ENCODE assay signal across 9 cellular contexts in the genomic region with DNA sequence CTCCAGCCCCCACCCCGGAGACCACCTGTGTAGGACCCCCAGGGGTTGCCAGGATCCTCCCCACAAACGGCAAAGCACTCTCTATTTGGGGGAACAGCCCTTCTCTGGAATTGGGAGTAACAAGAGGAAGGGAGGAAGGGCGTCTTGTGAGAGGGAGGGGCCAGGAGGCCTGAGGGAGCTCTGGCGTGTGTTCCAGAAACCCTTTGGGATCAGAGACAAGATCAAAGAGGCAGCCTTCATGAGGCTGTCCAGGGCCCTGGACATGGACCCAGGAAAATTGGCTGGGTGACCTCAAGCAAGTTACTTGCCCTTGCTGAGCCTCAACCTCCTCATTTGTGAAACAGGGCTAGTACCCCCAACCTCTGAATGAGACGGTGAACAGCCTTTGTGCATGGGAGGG. TPM values are rescaled to one million over a fixed set of nuclear protein-coding genes. Genes with fewer than 3 reads are reported as not detected.
DNase-seq lines count a peak whose midpoint lies in the region; ATAC-seq, FAIRE-seq and TF ChIP-seq lines count a peak whose summit lies in the region.
"Had no signal": no experiment of that assay in that cellular context is flagged by ENCODE, and none has a peak within 500 bp of the region (broad histone marks: within the 10 kb centered on the region; RNA-seq: fewer than 3 reads in every experiment).

No MANE protein-coding gene starts in this region.

- ATAC-seq in GM23338 (no peak), SK-N-SH treated with all-trans-retinoic acid at 6 μM for 48 hours (peak; percentile 22; the same call in 2 of the 3 replicates), HG02870 (IDR thresholded peaks at IDR 0.05; ENCODE audit: unreplicated experiment) (no peak)

- no peak overlapping the region for H4K5ac ChIP-seq in H1 (ENCODE audit: insufficient read length, low read depth, low read length)

- no peak overlapping the region; a peak in 1 of 7 replicates for H3K9ac ChIP-seq in H1 (replicated peaks in 1 of 4; ENCODE audit: extremely low read depth in 1 of 4, low read depth in 3 of 4, low read length in 3 of 4)

- H3K23me2 ChIP-seq in H1 (ENCODE audit: low read depth, low read length), result no peaks in the 10 kb centered on the region

- no peak overlapping the region for H3K4me3 ChIP-seq in GM23338
- H3K4me3 ChIP-seq in H1 (ENCODE audit: extremely low read depth in 1 of 4, insufficient read depth in 2 of 4, low read depth in 3 of 4, low read length in 4 of 4), result no peak overlapping the region
- no peak overlapping the region for H3K4me3 ChIP-seq in prostate gland

- H2BK120ac ChIP-seq in H1 (replicated peaks; ENCODE audit: low read depth, low read length), result no peak overlapping the region

- no peak overlapping the region for H4K8ac ChIP-seq in H1 (ENCODE audit: extremely low read depth, insufficient read depth, low read length)

- H3K4me1 ChIP-seq in GM23338 (ENCODE audit: insufficient read depth) (peaks cover 31% of the 10 kb centered on the region), H1 (replicated peaks in 1 of 4; ENCODE audit: control insufficient read depth in 3 of 4, insufficient read depth in 4 of 4, low read length in 3 of 4) (peaks cover 12 to 33% (median 20%) of the 10 kb centered on the region in 4 experiments), prostate gland (replicated peaks) (peaks cover 14% of the 10 kb centered on the region)

- H3K36me3 ChIP-seq in GM23338 (ENCODE audit: insufficient read depth) (no peaks in the 10 kb centered on the region), H1 (ENCODE audit: control insufficient read depth in 2 of 4, insufficient read depth in 4 of 4, low read length in 3 of 4) (no peaks in the 10 kb centered on the region), prostate gland (no peaks in the 10 kb centered on the region)

- no peak for TF ChIP-seq RAD21 in H1 (IDR thresholded peaks at IDR 0.05 in 1 of 2, conservative IDR thresholded peaks at IDR 0.05 in 1 of 2; ENCODE audit: low read depth in 2 of 2, low read length in 2 of 2)

- H3K56ac ChIP-seq in H1 (replicated peaks; ENCODE audit: insufficient read length, low read depth, low read length), result no peak overlapping the region

- CTCF ChIA-PET in H1 (lab: Charles Lee; ENCODE audit: partially characterized antibody), result interaction anchor here (0.9 to 13.2 kb wide), 9 partner anchors 9 to 62 kb away, joined by 3 to 168 read pairs (median 6); no protein-coding TSS in a partner anchor

- intact Hi-C loops in prostate gland (cut with DNase I), result no loop called here

- H3K9me3 Mint-ChIP-seq in GM23338, result no peaks in the 10 kb centered on the region

- H3K27me3 Mint-ChIP-seq in GM23338 (ENCODE audit: insufficient read depth, low read depth, poor library complexity), result peaks cover 10% of the 10 kb centered on the region

- H3K27ac Mint-ChIP-seq in GM23338, result no peak overlapping the region

- no peak overlapping the region for H2AK5ac ChIP-seq in H1 (ENCODE audit: low read depth, low read length)

- peaks cover 9% of the 10 kb centered on the region for H3K79me1 ChIP-seq in H1 (ENCODE audit: low read depth, low read length)

- no peak overlapping the region for H3K14ac ChIP-seq in H1 (ENCODE audit: insufficient read length)

- 0 out of 2 replicates have a peak, but pooled peaks cover 4% of the 10 kb centered on the region for H4K20me1 ChIP-seq in GM23338 (replicated peaks; ENCODE audit: insufficient read depth)
- peaks cover 0 to 1% of the 10 kb centered on the region in 2 experiments for H4K20me1 ChIP-seq in H1 (replicated peaks in 1 of 2; ENCODE audit: control insufficient read depth in 1 of 2, insufficient read depth in 2 of 2, low read length in 2 of 2)

- H3F3A ChIP-seq in GM23338 (replicated peaks; ENCODE audit: low read depth), result peaks cover 4% of the 10 kb centered on the region; the same call in 1 of the 2 replicates

- peak overlapping the region; percentile 77; the same call in 1 of the 2 replicates for H2BK15ac ChIP-seq in H1 (ENCODE audit: low read length)

- H3K18ac ChIP-seq in H1 (ENCODE audit: extremely low read depth, low read length), result no peak overlapping the region

- no peak for FAIRE-seq in H1 (lab: Jason Lieb, UNC)

- H3K9me2 ChIP-seq in GM23338 (ENCODE audit: insufficient read depth), result no peaks in the 10 kb centered on the region

- no peaks in the 10 kb centered on the region for H3K27me3 ChIP-seq in GM23338 (ENCODE audit: insufficient read depth)
- no peaks in the 10 kb centered on the region for H3K27me3 ChIP-seq in H1 (replicated peaks in 1 of 4; ENCODE audit: control insufficient read depth in 3 of 4, extremely low read depth in 1 of 4, insufficient read depth in 3 of 4, low read length in 3 of 4)
- H3K27me3 ChIP-seq in prostate gland (replicated peaks; ENCODE audit: insufficient read depth), result no peaks in the 10 kb centered on the region

- H3K4me3 Mint-ChIP-seq in GM23338, result no peak overlapping the region

- H3K36me3 Mint-ChIP-seq in GM23338 (ENCODE audit: low read depth), result no peaks in the 10 kb centered on the region; the same call in 2 of the 3 replicates

- POLR2A ChIA-PET in H1 (lab: Charles Lee; ENCODE audit: partially characterized antibody), result interaction anchor here (0.9 to 1.5 kb wide), 3 partner anchors 10 to 17 kb away, joined by 3 to 4 read pairs (median 4); no protein-coding TSS in a partner anchor

- no peak overlapping the region for H3K23ac ChIP-seq in H1 (ENCODE audit: insufficient read length)

- TF ChIP-seq CTCF in GM23338 (conservative IDR thresholded peaks at IDR 0.05; ENCODE audit: low read depth in 2 of 2) (no peak), H1 (IDR thresholded peaks at IDR 0.05; ENCODE audit: control extremely low read depth in 1 of 3, insufficient read depth in 1 of 3, low read depth in 1 of 3, low read length in 3 of 3) (no peak), prostate gland (IDR thresholded peaks at IDR 0.05) (no peak)

- no peak for TF ChIP-seq POLR2A in H1 (IDR thresholded peaks at IDR 0.05; ENCODE audit: control extremely low read depth in 1 of 2, low read depth in 2 of 2, low read length in 2 of 2)
- TF ChIP-seq POLR2A in prostate gland (IDR thresholded peaks at IDR 0.05), result no peak

- H3K27ac ChIP-seq in GM23338 (ENCODE audit: low read depth) (peak overlapping the region; percentile 26; the same call in 1 of the 2 replicates), H1 (ENCODE audit: low read depth, low read length) (no peak overlapping the region), prostate gland (peak overlapping the region; percentile 16 to 32)

- no peak for DNase-seq in GM23338 (ENCODE audit: low spot score)
- no peak for DNase-seq in H1 (ENCODE audit: low read depth in 1 of 2, low spot score in 2 of 2)
- DNase-seq in prostate gland (ENCODE audit: low spot score), result no peak
- DNase-seq in 8988T, result no peak
- DNase-seq in NCI-H82 treated with DMSO at 0.1 percent for 48 hours (lab: John Stamatoyannopoulos, UW; ENCODE audit: unreplicated experiment), result no peak
- no peak for DNase-seq in activated CD4-positive, CD25-positive, alpha-beta regulatory T cell treated with anti-CD3 and anti-CD28 coated beads, Interleukin-2, amount 50 U/mL, for 72 hours
- DNase-seq: Kasumi-1 had no signal

- H3K79me2 ChIP-seq in GM23338 (replicated peaks; ENCODE audit: insufficient read depth), result peaks cover 4% of the 10 kb centered on the region; the same call in 1 of the 2 replicates
- 0 out of 4 replicates have a peak, but pooled peaks cover 0 to 2% of the 10 kb centered on the region in 2 experiments for H3K79me2 ChIP-seq in H1 (ENCODE audit: control insufficient read depth in 1 of 2, insufficient read depth in 2 of 2, low read length in 2 of 2)

- H2BK20ac ChIP-seq in H1 (ENCODE audit: low read length), result no peak overlapping the region

- H3K4me1 Mint-ChIP-seq in GM23338, result peaks cover 59% of the 10 kb centered on the region

- TF ChIP-seq EP300 in H1 (IDR thresholded peaks at IDR 0.05; ENCODE audit: borderline replicate concordance in 1 of 2, low read depth in 2 of 2, low read length in 2 of 2), result no peak

- 88% methylated on average over 5 of the region's 5 CpGs; no CpG with 5 or more reads in 1 of the 2 experiments for WGBS in H1 (ENCODE audit: extremely low coverage in 1 of 2, insufficient coverage in 1 of 2, insufficient read length in 1 of 2, insufficient replicate concordance in 2 of 2, low coverage in 1 of 2, low lambda C conversion rate in 2 of 2, missing lambda C conversion rate in 1 of 2), 2 experiments
- WGBS in prostate gland, result 31% methylated on average over 5 of the region's 5 CpGs

- H2AFZ ChIP-seq in GM23338 (no peak overlapping the region), H1 (ENCODE audit: low read length) (no peak overlapping the region)

- peak overlapping the region; percentile 51; the same call in 1 of the 2 replicates for H3K4me2 ChIP-seq in GM23338
- peak overlapping the region in 1 of 2 experiments; percentile 28; a peak in 1 of 4 replicates for H3K4me2 ChIP-seq in H1 (ENCODE audit: insufficient read depth in 1 of 2, low read depth in 2 of 2, low read length in 2 of 2)

- no peak overlapping the region for H4K91ac ChIP-seq in H1 (replicated peaks; ENCODE audit: insufficient read length, low read length)

- H3K4ac ChIP-seq in H1 (replicated peaks; ENCODE audit: insufficient read length, low read depth, low read length), result no peak overlapping the region

- H2BK5ac ChIP-seq in H1 (ENCODE audit: low read depth, low read length), result peak overlapping the region; percentile 45; the same call in 1 of the 2 replicates

- H2BK12ac ChIP-seq in H1 (ENCODE audit: low read depth, low read length), result peak overlapping the region; percentile 78; the same call in 1 of the 2 replicates

- H3K9me3 ChIP-seq in H1 (ENCODE audit: insufficient read depth in 2 of 2, low read depth in 1 of 2, low read length in 1 of 2) (no peaks in the 10 kb centered on the region; a peak in 1 of 4 replicates), prostate gland (no peaks in the 10 kb centered on the region)

TF ChIP-seq in GM23338, 12 proteins besides CTCF, POLR2A, EP300 and RAD21 (continues in another document):
- no peak for TF ChIP-seq EZH2phosphoT487 (IDR thresholded peaks at IDR 0.05; ENCODE audit: unreplicated experiment)

TF ChIP-seq in SK-N-SH treated with all-trans-retinoic acid at 6 μM for 48 hours, 23 proteins besides CTCF, POLR2A, EP300 and RAD21 (continues in another document):
- TF ChIP-seq ZNF565 (CRISPR knock-in tag; conservative IDR thresholded peaks at IDR 0.05; ENCODE audit: low read depth), result no peak

TF ChIP-seq in H1, 55 proteins besides CTCF, POLR2A, EP300 and RAD21 (continues in another document):
- no peak for TF ChIP-seq ZNF274 (IDR thresholded peaks at IDR 0.05; ENCODE audit: borderline replicate concordance, extremely low read depth, low read length)

RNA-seq across cellular contexts. Expression of gene ECE1, which starts 18.1 kb away (rescaled TPM):
- 45.0 and 48.0 TPM in 2 replicates for total RNA-seq in GM23338 (2014; rRNA removed; shearing (Covaris generic))
- polyA plus RNA-seq in GM23338 (2016; fragmentation: Nextera tagmentation; extraction: Ambion mirVana) (10.4 and 11.0 TPM in 2 replicates), H1 (2011; rRNA removed) (21.4 and 26.7 TPM in 2 replicates)
- total RNA-seq in H1 (2021; fragmentation: NEBNext Ultra II Directional; extraction: Animal tissue kit (Norgen Biotek cat#: 25700)), result 36.8 and 37.1 TPM in 2 replicates
- 15.9 TPM for polyA plus RNA-seq in H1 (2011; cell fraction: cytosol; rRNA removed)
- polyA plus RNA-seq in H1 (2011; cell fraction: nucleus; rRNA removed), result 24.2 TPM
- polyA plus RNA-seq in H1 (2012, experiment 1 of 2), result 23.4 to 31.1 TPM (median 26.4 TPM) in 4 replicates
- 17.3 TPM for polyA plus RNA-seq in H1 (2012, experiment 2 of 2)
- polyA plus RNA-seq in H1 (2013, experiment 1 of 2), result 44.8 TPM
- 44.6 TPM for polyA plus RNA-seq in H1 (2013, experiment 2 of 2)
- polyA minus RNA-seq in H1 (2011; rRNA and poly(A)+ RNA removed), result 23.9 and 27.9 TPM in 2 replicates
- 13.4 TPM for polyA minus RNA-seq in H1 (2011; cell fraction: cytosol; rRNA and poly(A)+ RNA removed)
- polyA minus RNA-seq in H1 (2011; cell fraction: nucleus; rRNA and poly(A)+ RNA removed), result 12.3 TPM
- total RNA-seq in prostate gland, result 100 to 1,000 TPM; 113 to 146 TPM
